17 cellular contexts compared by ENCODE assay signal in genomic region chr10:123240776-123241175, GRCh38.
DNase-seq lines count a peak whose midpoint lies in the region; ATAC-seq and TF ChIP-seq lines count a peak whose summit lies in the region.
"Had no signal": no experiment of that assay in that cellular context is flagged by ENCODE, and none has a peak within 500 bp of the region (broad histone marks: within the 10 kb centered on the region; RNA-seq: fewer than 3 reads in every experiment).

No MANE protein-coding gene starts in this region.

- POLR2A ChIA-PET in activated CD4-positive, alpha-beta T cell treated with anti-CD3 and anti-CD28 coated beads for 36 hours (lab: Charles Lee) = interaction anchor here (0.6 kb wide), 1 partner anchor 1048 kb away, joined by 3 read pairs; no protein-coding TSS in a partner anchor
- POLR2A ChIA-PET in CD8-positive, alpha-beta T cell (lab: Charles Lee) = interaction anchor here (1.0 to 2.3 kb wide), 4 partner anchors 15 to 107 kb away, joined by 3 to 12 read pairs (median 8); partner anchors contain the start of gene BUB3

- peaks cover 2% of the 10 kb centered on the region for H3K9me3 ChIP-seq in CD8-positive, alpha-beta T cell (ENCODE audit: low read length)
- H3K9me3 ChIP-seq: Caco-2 had no signal

- peaks cover 3% of the 10 kb centered on the region for H3K36me3 Mint-ChIP-seq in activated CD4-positive, alpha-beta T cell treated with anti-CD3 and anti-CD28 coated beads for 36 hours (ENCODE audit: low read depth)
- peaks cover 2% of the 10 kb centered on the region for H3K36me3 Mint-ChIP-seq in activated CD4-positive, alpha-beta T cell treated with anti-CD3 and anti-CD28 coated beads, Interleukin-2, amount 10 ng/mL, durations not matched to agents 24 days and 14 days (ENCODE audit: low read depth)
- H3K36me3 Mint-ChIP-seq in CD8-positive, alpha-beta T cell = peaks cover under 1% of the 10 kb centered on the region
- no peaks in the 10 kb centered on the region for H3K36me3 Mint-ChIP-seq in central memory CD8-positive, alpha-beta T cell (ENCODE audit: insufficient read depth)
- H3K36me3 Mint-ChIP-seq in natural killer cell treated with Interleukin-12 subunit alpha and Interleukin-12 subunit beta and Interleukin-15 and Interleukin-18, amount 100 ng/mL, for 72 hours = no peaks in the 10 kb centered on the region
- no peaks in the 10 kb centered on the region for H3K36me3 Mint-ChIP-seq in activated T-helper 2 cell treated with anti-CD3 and anti-CD28 coated beads, Interferon-gamma antibody, Interleukin-2, Interleukin-4, amounts not matched to agents 10 μg/mL and 5 μg/mL and 100 μg/mL, durations not matched to agents 14 hours and 24 hours and 36 hours (ENCODE audit: low read depth)

- peak overlapping the region; percentile 92 for H3K27ac ChIP-seq in CD8-positive, alpha-beta T cell (ENCODE audit: low read depth, low read length)
- H3K27ac ChIP-seq: 22Rv1 had no signal

- H3K4me1 Mint-ChIP-seq in activated CD4-positive, alpha-beta T cell treated with anti-CD3 and anti-CD28 coated beads for 36 hours = peaks cover 23% of the 10 kb centered on the region
- H3K4me1 Mint-ChIP-seq in activated CD4-positive, alpha-beta T cell treated with anti-CD3 and anti-CD28 coated beads, Interleukin-2, amount 10 ng/mL, durations not matched to agents 24 days and 14 days = peaks cover 22% of the 10 kb centered on the region
- peaks cover 31% of the 10 kb centered on the region for H3K4me1 Mint-ChIP-seq in CD8-positive, alpha-beta T cell (ENCODE audit: low read depth)
- H3K4me1 Mint-ChIP-seq in central memory CD8-positive, alpha-beta T cell = peaks cover 26% of the 10 kb centered on the region
- H3K4me1 Mint-ChIP-seq in natural killer cell treated with Interleukin-12 subunit alpha and Interleukin-12 subunit beta and Interleukin-15 and Interleukin-18, amount 100 ng/mL, for 72 hours (ENCODE audit: low read depth in 2 of 2) = peaks cover 24 to 32% of the 10 kb centered on the region in 2 donors
- peaks cover 14% of the 10 kb centered on the region for H3K4me1 Mint-ChIP-seq in activated T-helper 2 cell treated with anti-CD3 and anti-CD28 coated beads, Interferon-gamma antibody, Interleukin-2, Interleukin-4, amounts not matched to agents 10 μg/mL and 5 μg/mL and 100 μg/mL, durations not matched to agents 14 hours and 24 hours and 36 hours (ENCODE audit: low read depth)

- no peak overlapping the region for H3K4me3 Mint-ChIP-seq in activated CD4-positive, alpha-beta T cell treated with anti-CD3 and anti-CD28 coated beads for 36 hours
- H3K4me3 Mint-ChIP-seq in activated CD4-positive, alpha-beta T cell treated with anti-CD3 and anti-CD28 coated beads, Interleukin-2, amount 10 ng/mL, durations not matched to agents 24 days and 14 days = no peak overlapping the region
- no peak overlapping the region for H3K4me3 Mint-ChIP-seq in CD8-positive, alpha-beta T cell
- no peak overlapping the region for H3K4me3 Mint-ChIP-seq in central memory CD8-positive, alpha-beta T cell
- no peak overlapping the region for H3K4me3 Mint-ChIP-seq in natural killer cell treated with Interleukin-12 subunit alpha and Interleukin-12 subunit beta and Interleukin-15 and Interleukin-18, amount 100 ng/mL, for 72 hours
- H3K4me3 Mint-ChIP-seq in activated T-helper 2 cell treated with anti-CD3 and anti-CD28 coated beads, Interferon-gamma antibody, Interleukin-2, Interleukin-4, amounts not matched to agents 10 μg/mL and 5 μg/mL and 100 μg/mL, durations not matched to agents 14 hours and 24 hours and 36 hours (ENCODE audit: low read depth) = no peak overlapping the region

- H3K27me3 Mint-ChIP-seq in activated CD4-positive, alpha-beta T cell treated with anti-CD3 and anti-CD28 coated beads for 36 hours = no peaks in the 10 kb centered on the region
- no peaks in the 10 kb centered on the region for H3K27me3 Mint-ChIP-seq in activated CD4-positive, alpha-beta T cell treated with anti-CD3 and anti-CD28 coated beads, Interleukin-2, amount 10 ng/mL, durations not matched to agents 24 days and 14 days
- no peaks in the 10 kb centered on the region for H3K27me3 Mint-ChIP-seq in CD8-positive, alpha-beta T cell (ENCODE audit: low read depth)
- H3K27me3 Mint-ChIP-seq in central memory CD8-positive, alpha-beta T cell = no peaks in the 10 kb centered on the region
- no peaks in the 10 kb centered on the region for H3K27me3 Mint-ChIP-seq in natural killer cell treated with Interleukin-12 subunit alpha and Interleukin-12 subunit beta and Interleukin-15 and Interleukin-18, amount 100 ng/mL, for 72 hours
- no peaks in the 10 kb centered on the region for H3K27me3 Mint-ChIP-seq in activated T-helper 2 cell treated with anti-CD3 and anti-CD28 coated beads, Interferon-gamma antibody, Interleukin-2, Interleukin-4, amounts not matched to agents 10 μg/mL and 5 μg/mL and 100 μg/mL, durations not matched to agents 14 hours and 24 hours and 36 hours (ENCODE audit: low read depth)

- peak overlapping the region; percentile 90 for H3K27ac Mint-ChIP-seq in activated CD4-positive, alpha-beta T cell treated with anti-CD3 and anti-CD28 coated beads for 36 hours
- no peak overlapping the region for H3K27ac Mint-ChIP-seq in activated CD4-positive, alpha-beta T cell treated with anti-CD3 and anti-CD28 coated beads, Interleukin-2, amount 10 ng/mL, durations not matched to agents 24 days and 14 days
- H3K27ac Mint-ChIP-seq in CD8-positive, alpha-beta T cell = peak overlapping the region; percentile 99
- peak overlapping the region; percentile 98 for H3K27ac Mint-ChIP-seq in central memory CD8-positive, alpha-beta T cell (ENCODE audit: low read depth)
- H3K27ac Mint-ChIP-seq in natural killer cell treated with Interleukin-12 subunit alpha and Interleukin-12 subunit beta and Interleukin-15 and Interleukin-18, amount 100 ng/mL, for 72 hours = peak overlapping the region; percentile 58 to 73
- H3K27ac Mint-ChIP-seq in activated T-helper 2 cell treated with anti-CD3 and anti-CD28 coated beads, Interferon-gamma antibody, Interleukin-2, Interleukin-4, amounts not matched to agents 10 μg/mL and 5 μg/mL and 100 μg/mL, durations not matched to agents 14 hours and 24 hours and 36 hours = no peak overlapping the region

- intact Hi-C loops in activated CD4-positive, alpha-beta T cell treated with anti-CD3 and anti-CD28 coated beads for 36 hours (cut with DNase I, micrococcal nuclease) = no loop called here
- intact Hi-C loops in activated CD4-positive, alpha-beta T cell treated with anti-CD3 and anti-CD28 coated beads, Interleukin-2, amount 10 ng/mL, durations not matched to agents 24 days and 14 days (cut with micrococcal nuclease) = no loop called here
- intact Hi-C loops in CD8-positive, alpha-beta T cell (cut with DNase I, micrococcal nuclease) = loop anchor here (1.0 to 10.0 kb wide), 6 partner anchors 86 to 1177 kb away; partner anchors contain the start of genes BUB3 (in 2 of the 2), C10orf88 (in 1 of the 2), OAT (in 1 of the 2) and PSTK (in 1 of the 2)
- intact Hi-C loops in activated T-helper 2 cell treated with anti-CD3 and anti-CD28 coated beads, Interferon-gamma antibody, Interleukin-2, Interleukin-4, amounts not matched to agents 10 μg/mL and 5 μg/mL and 100 μg/mL, durations not matched to agents 14 hours and 24 hours and 36 hours (cut with micrococcal nuclease) = no loop called here
- intact Hi-C loops in left cardiac atrium (cut with DNase I) = no loop called here

- CTCF ChIA-PET in activated CD4-positive, alpha-beta T cell treated with anti-CD3 and anti-CD28 coated beads for 36 hours (lab: Charles Lee) = interaction anchor here (0.6 to 0.7 kb wide), 2 partner anchors 28 to 594 kb away, joined by 3 read pairs; no protein-coding TSS in a partner anchor
- CTCF ChIA-PET in CD8-positive, alpha-beta T cell (lab: Charles Lee) = no interaction called here

- no peaks in the 10 kb centered on the region for H3K36me3 ChIP-seq in CD8-positive, alpha-beta T cell (ENCODE audit: insufficient read depth, low read length)

- peaks cover 24% of the 10 kb centered on the region for H3K4me1 ChIP-seq in CD8-positive, alpha-beta T cell (ENCODE audit: insufficient read depth, low read length)
- H3K4me1 ChIP-seq: Caco-2 had no signal

- no peak overlapping the region for H3K4me3 ChIP-seq in CD8-positive, alpha-beta T cell (ENCODE audit: low read depth, low read length)

- H3K9me3 Mint-ChIP-seq in activated CD4-positive, alpha-beta T cell treated with anti-CD3 and anti-CD28 coated beads for 36 hours (ENCODE audit: low read depth) = peaks cover 3% of the 10 kb centered on the region
- peaks cover 9% of the 10 kb centered on the region for H3K9me3 Mint-ChIP-seq in activated CD4-positive, alpha-beta T cell treated with anti-CD3 and anti-CD28 coated beads, Interleukin-2, amount 10 ng/mL, durations not matched to agents 24 days and 14 days
- H3K9me3 Mint-ChIP-seq in CD8-positive, alpha-beta T cell = no peaks in the 10 kb centered on the region
- H3K9me3 Mint-ChIP-seq in central memory CD8-positive, alpha-beta T cell = no peaks in the 10 kb centered on the region
- H3K9me3 Mint-ChIP-seq in natural killer cell treated with Interleukin-12 subunit alpha and Interleukin-12 subunit beta and Interleukin-15 and Interleukin-18, amount 100 ng/mL, for 72 hours = no peaks in the 10 kb centered on the region
- peaks cover under 1% of the 10 kb centered on the region for H3K9me3 Mint-ChIP-seq in activated T-helper 2 cell treated with anti-CD3 and anti-CD28 coated beads, Interferon-gamma antibody, Interleukin-2, Interleukin-4, amounts not matched to agents 10 μg/mL and 5 μg/mL and 100 μg/mL, durations not matched to agents 14 hours and 24 hours and 36 hours

- TF ChIP-seq CTCF in CD8-positive, alpha-beta T cell (IDR thresholded peaks at IDR 0.05) = no peak

- no peak for DNase-seq in activated CD4-positive, alpha-beta T cell treated with anti-CD3 and anti-CD28 coated beads for 36 hours
- DNase-seq in activated CD4-positive, alpha-beta T cell treated with anti-CD3 and anti-CD28 coated beads, Interleukin-2, amount 10 ng/mL, durations not matched to agents 24 days and 14 days = no peak
- DNase-seq in CD8-positive, alpha-beta T cell = no peak
- no peak for DNase-seq in central memory CD8-positive, alpha-beta T cell (ENCODE audit: low spot score in 2 of 2)
- no peak for DNase-seq in natural killer cell treated with Interleukin-12 subunit alpha and Interleukin-12 subunit beta and Interleukin-15 and Interleukin-18, amount 100 ng/mL, for 72 hours (ENCODE audit: low spot score)
- DNase-seq in activated T-helper 2 cell treated with anti-CD3 and anti-CD28 coated beads, Interferon-gamma antibody, Interleukin-2, Interleukin-4, amounts not matched to agents 10 μg/mL and 5 μg/mL and 100 μg/mL, durations not matched to agents 14 hours and 24 hours and 36 hours (ENCODE audit: low spot score) = no peak
- no peak for DNase-seq in left cardiac atrium
- DNase-seq in NCI-H2029 (lab: John Stamatoyannopoulos, UW) = no peak
- DNase-seq: Caco-2, DMS153, EL, NCI-H1930, NCI-H2171, NCI-H446 treated with DMSO at 0.1 percent for 48 hours, OCI-M1, SHP77 treated with DMSO at 0.1 percent for 48 hours had no signal

- H3K27me3 ChIP-seq in CD8-positive, alpha-beta T cell (ENCODE audit: insufficient read depth, low read length) = no peaks in the 10 kb centered on the region

- ATAC-seq in activated CD4-positive, alpha-beta T cell treated with anti-CD3 and anti-CD28 coated beads for 36 hours = no peak
- no peak for ATAC-seq in CD8-positive, alpha-beta T cell
- ATAC-seq in central memory CD8-positive, alpha-beta T cell (replicated peaks; ENCODE audit: extremely low read depth, poor library complexity, severe bottlenecking) = no peak
- ATAC-seq in natural killer cell treated with Interleukin-12 subunit alpha and Interleukin-12 subunit beta and Interleukin-15 and Interleukin-18, amount 100 ng/mL, for 72 hours = no peak
- no peak for ATAC-seq in left cardiac atrium

Comparison
In these comparisons a context has a peak if more than half of its experiments do, and no peak if none do; other contexts are left out.
1. H3K27ac Mint-ChIP-seq: peak in activated CD4-positive, alpha-beta T cell treated with anti-CD3 and anti-CD28 coated beads for 36 hours (single experiment), CD8-positive, alpha-beta T cell (single experiment), central memory CD8-positive, alpha-beta T cell (single experiment) and natural killer cell treated with Interleukin-12 subunit alpha and Interleukin-12 subunit beta and Interleukin-15 and Interleukin-18, amount 100 ng/mL, for 72 hours (2 of 2); none in activated CD4-positive, alpha-beta T cell treated with anti-CD3 and anti-CD28 coated beads, Interleukin-2, amount 10 ng/mL, durations not matched to agents 24 days and 14 days (single experiment) and activated T-helper 2 cell treated with anti-CD3 and anti-CD28 coated beads, Interferon-gamma antibody, Interleukin-2, Interleukin-4, amounts not matched to agents 10 μg/mL and 5 μg/mL and 100 μg/mL, durations not matched to agents 14 hours and 24 hours and 36 hours (single experiment).
2. intact Hi-C loops: an anchor here in CD8-positive, alpha-beta T cell (1.0 to 10.0 kb wide); none called in activated CD4-positive, alpha-beta T cell treated with anti-CD3 and anti-CD28 coated beads for 36 hours, activated CD4-positive, alpha-beta T cell treated with anti-CD3 and anti-CD28 coated beads, Interleukin-2, amount 10 ng/mL, durations not matched to agents 24 days and 14 days, activated T-helper 2 cell treated with anti-CD3 and anti-CD28 coated beads, Interferon-gamma antibody, Interleukin-2, Interleukin-4, amounts not matched to agents 10 μg/mL and 5 μg/mL and 100 μg/mL, durations not matched to agents 14 hours and 24 hours and 36 hours and left cardiac atrium.